Comparison of ENCODE assay signal across 23 cellular contexts in genomic region chr3:156187146-156187769, GRCh38.
DNase-seq lines count a peak whose midpoint lies in the region; ATAC-seq and TF ChIP-seq lines count a peak whose summit lies in the region.
"Had no signal": no experiment of that assay in that cellular context is flagged by ENCODE, and none has a peak within 500 bp of the region (broad histone marks: within the 10 kb centered on the region; RNA-seq: fewer than 3 reads in every experiment).

No MANE protein-coding gene starts in this region.

- in situ Hi-C loops in ACHN (cut with HindIII; ENCODE audit: low pct_ligation_motif_present, low pct_unique_long_range_greater_than_20kb, low sequenced_read_pairs) = no loop called here

- no peaks in the 10 kb centered on the region for H3K79me2 ChIP-seq in smooth muscle cell (ENCODE audit: low read depth)

- H3K27ac Mint-ChIP-seq in HFFc6 = no peak overlapping the region
- H3K27ac Mint-ChIP-seq: activated CD8-positive, alpha-beta T cell treated with anti-CD3 and anti-CD28 coated beads for 36 hours; activated T-cell treated with anti-CD3 and anti-CD28 coated beads, Interleukin-2, amount 50 U/mL, for 24 hours; CD14-positive monocyte; dendritic cell treated with granulocyte-macrophage colony-stimulating factor and Interleukin-4, amounts not matched to agents 40 ng/mL and 50 ng/mL, for 4 days; stimulated activated effector memory CD8-positive, alpha-beta T cell treated with anti-CD3 and anti-CD28 coated beads, Interleukin-12 subunit alpha, Interleukin-12 subunit beta, amount 100 ng/mL, for 72 hours; T-helper 17 cell; WTC11 had no signal

- no peaks in the 10 kb centered on the region for H3K27me3 ChIP-seq in smooth muscle cell (ENCODE audit: low read depth)
- H3K27me3 ChIP-seq: body of pancreas had no signal

- H3K27ac ChIP-seq in smooth muscle cell (ENCODE audit: low read depth) = no peak overlapping the region
- H3K27ac ChIP-seq: body of pancreas had no signal

- H4K20me1 ChIP-seq in smooth muscle cell (ENCODE audit: low read depth) = no peaks in the 10 kb centered on the region

- TF ChIP-seq CTCF in HFFc6 (IDR thresholded peaks at IDR 0.05) = no peak
- no peak for TF ChIP-seq CTCF in smooth muscle cell (IDR thresholded peaks at IDR 0.05; ENCODE audit: borderline replicate concordance, insufficient read depth, poor library complexity, severe bottlenecking)

- no peak overlapping the region for H3K9ac ChIP-seq in smooth muscle cell (ENCODE audit: low read depth)

- H3K4me2 ChIP-seq in smooth muscle cell = no peak overlapping the region

- WGBS in smooth muscle cell (ENCODE audit: low lambda C conversion rate) = 91% methylated on average over 2 of the region's 2 CpGs

- no peak overlapping the region for H3K4me3 ChIP-seq in smooth muscle cell
- H3K4me3 ChIP-seq: body of pancreas had no signal

- no peaks in the 10 kb centered on the region for H3K36me3 Mint-ChIP-seq in HFFc6 (ENCODE audit: low read depth)
- H3K36me3 Mint-ChIP-seq: CD14-positive monocyte; stimulated activated effector memory CD8-positive, alpha-beta T cell treated with anti-CD3 and anti-CD28 coated beads, Interleukin-12 subunit alpha, Interleukin-12 subunit beta, amount 100 ng/mL, for 72 hours; WTC11 had no signal

- TF ChIP-seq POLR2A in erythroblast (IDR thresholded peaks at IDR 0.05; ENCODE audit: low read length) = no peak

- DNase-seq in ACHN (peak; percentile 61), HFFc6 (peak; percentile 5), astrocyte of the hippocampus (ENCODE audit: low read depth, low spot score) (peak; percentile 66), glomerular visceral epithelial cell (ENCODE audit: extremely low spot score) (peak; percentile 76), smooth muscle cell (lab: John Stamatoyannopoulos, UW; ENCODE audit: unreplicated experiment) (no peak), erythroblast (lab: John Stamatoyannopoulos, UW) (no peak), HuH-7.5 (ENCODE audit: low spot score) (no peak)
- DNase-seq: activated CD8-positive, alpha-beta T cell treated with anti-CD3 and anti-CD28 coated beads for 36 hours; activated naive CD4-positive, alpha-beta T cell treated with anti-CD3 and anti-CD28 coated beads, Interleukin-2, amount 50 U/mL, for 16 hours; activated T-cell treated with anti-CD3 and anti-CD28 coated beads, Interleukin-2, amount 50 U/mL, for 24 hours; body of pancreas; midbrain; MV-4-11; NCI-H2029; NCI-H510A treated with DMSO at 0.1 percent for 48 hours; SHP77; T-helper 17 cell had no signal

- no peak for ATAC-seq in GM19455 (IDR thresholded peaks at IDR 0.05; ENCODE audit: unreplicated experiment)
- ATAC-seq: activated CD8-positive, alpha-beta T cell treated with anti-CD3 and anti-CD28 coated beads for 36 hours; body of pancreas; esophagus mucosa; stimulated activated effector memory CD8-positive, alpha-beta T cell treated with anti-CD3 and anti-CD28 coated beads, Interleukin-12 subunit alpha, Interleukin-12 subunit beta, amount 100 ng/mL, for 72 hours; T-helper 17 cell; WTC11 had no signal

- no peak overlapping the region for H3K4me3 Mint-ChIP-seq in HFFc6
- H3K4me3 Mint-ChIP-seq: activated CD8-positive, alpha-beta T cell treated with anti-CD3 and anti-CD28 coated beads for 36 hours; activated T-cell treated with anti-CD3 and anti-CD28 coated beads, Interleukin-2, amount 50 U/mL, for 24 hours; CD14-positive monocyte; dendritic cell treated with granulocyte-macrophage colony-stimulating factor and Interleukin-4, amounts not matched to agents 40 ng/mL and 50 ng/mL, for 4 days; stimulated activated effector memory CD8-positive, alpha-beta T cell treated with anti-CD3 and anti-CD28 coated beads, Interleukin-12 subunit alpha, Interleukin-12 subunit beta, amount 100 ng/mL, for 72 hours; T-helper 17 cell; WTC11 had no signal

- H2AFZ ChIP-seq in smooth muscle cell (ENCODE audit: low read depth) = no peak overlapping the region

- no peaks in the 10 kb centered on the region for H3K9me3 ChIP-seq in smooth muscle cell (replicated peaks; ENCODE audit: low read depth)
- H3K9me3 ChIP-seq: body of pancreas had no signal

- no peaks in the 10 kb centered on the region for H3K36me3 ChIP-seq in smooth muscle cell (ENCODE audit: low read depth)

- H3K4me1 Mint-ChIP-seq in HFFc6 (ENCODE audit: low read depth) = no peaks in the 10 kb centered on the region
- H3K4me1 Mint-ChIP-seq: CD14-positive monocyte; stimulated activated effector memory CD8-positive, alpha-beta T cell treated with anti-CD3 and anti-CD28 coated beads, Interleukin-12 subunit alpha, Interleukin-12 subunit beta, amount 100 ng/mL, for 72 hours; WTC11 had no signal

- H3K27me3 Mint-ChIP-seq in HFFc6 (ENCODE audit: insufficient read depth) = no peaks in the 10 kb centered on the region; the same call in none of the 2 replicates
- H3K27me3 Mint-ChIP-seq: activated T-cell treated with anti-CD3 and anti-CD28 coated beads, Interleukin-2, amount 50 U/mL, for 24 hours; dendritic cell treated with granulocyte-macrophage colony-stimulating factor and Interleukin-4, amounts not matched to agents 40 ng/mL and 50 ng/mL, for 4 days had no signal

- no peaks in the 10 kb centered on the region for H3F3A ChIP-seq in smooth muscle cell (ENCODE audit: low read depth)

- H3K9me3 Mint-ChIP-seq in HFFc6 = no peaks in the 10 kb centered on the region; the same call in 1 of the 2 replicates
- H3K9me3 Mint-ChIP-seq: activated CD8-positive, alpha-beta T cell treated with anti-CD3 and anti-CD28 coated beads for 36 hours; activated T-cell treated with anti-CD3 and anti-CD28 coated beads, Interleukin-2, amount 50 U/mL, for 24 hours; dendritic cell treated with granulocyte-macrophage colony-stimulating factor and Interleukin-4, amounts not matched to agents 40 ng/mL and 50 ng/mL, for 4 days; stimulated activated effector memory CD8-positive, alpha-beta T cell treated with anti-CD3 and anti-CD28 coated beads, Interleukin-12 subunit alpha, Interleukin-12 subunit beta, amount 100 ng/mL, for 72 hours; WTC11 had no signal

- no peaks in the 10 kb centered on the region for H3K4me1 ChIP-seq in smooth muscle cell (ENCODE audit: low read depth)
- H3K4me1 ChIP-seq: body of pancreas had no signal

Comparison
In these comparisons a context has a peak if more than half of its experiments do, and no peak if none do; other contexts are left out.
1. DNase-seq: peak in ACHN (single experiment), HFFc6 (single experiment), astrocyte of the hippocampus (single experiment) and glomerular visceral epithelial cell (single experiment); none in smooth muscle cell (single experiment), erythroblast (0 of 2) and HuH-7.5 (single experiment).